2 cellular contexts compared by ENCODE assay signal in the genomic region with DNA sequence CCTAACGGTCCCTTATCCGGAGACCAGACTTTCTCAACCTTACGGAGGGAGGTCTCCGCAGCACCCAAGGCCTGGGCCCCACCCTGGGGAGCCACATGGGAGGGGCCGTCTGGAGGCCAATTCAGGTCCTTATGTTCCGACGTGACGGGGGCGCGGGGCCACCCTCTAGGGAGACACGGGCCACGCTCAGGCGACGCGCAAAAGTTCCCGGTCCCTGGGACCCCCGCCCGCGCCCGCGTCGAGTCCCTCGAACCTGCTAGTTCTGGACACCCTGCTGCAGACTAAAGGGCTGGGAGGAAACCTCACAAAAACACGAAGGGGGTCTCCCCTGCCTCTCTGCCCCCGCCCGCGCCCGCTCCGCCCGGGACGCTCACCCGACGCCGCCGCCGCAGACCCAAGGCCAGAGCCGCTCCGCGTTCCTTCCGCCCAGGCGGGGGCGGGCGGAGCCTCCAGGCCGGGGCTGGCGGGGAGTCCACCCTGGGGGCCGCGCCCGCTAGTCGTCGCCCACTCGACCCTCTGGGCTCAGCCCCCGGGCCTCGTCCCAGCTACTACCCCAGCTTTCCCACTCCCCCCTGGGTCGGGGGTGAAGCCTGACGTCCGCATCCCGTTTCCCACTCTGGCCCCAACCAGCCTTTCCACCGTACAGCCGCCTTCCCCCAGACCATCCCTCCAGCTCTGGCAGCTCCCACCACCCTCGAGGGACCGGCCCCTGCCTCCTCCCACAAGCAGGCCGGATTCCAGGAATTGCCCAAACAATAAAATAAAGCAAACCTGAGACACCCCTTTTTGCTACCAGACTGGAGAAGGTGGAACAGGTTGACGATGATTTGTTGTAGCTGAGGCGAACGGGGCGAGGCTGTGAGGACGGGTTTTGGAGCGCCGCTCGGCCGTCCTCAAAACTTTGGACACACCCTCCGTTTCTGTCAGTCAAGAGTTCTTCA.
A peak's percentile ranks its signal among the peaks of the same experiment; 100 is the strongest.
TF ChIP-seq lines count a peak whose summit lies in the region.

No MANE protein-coding gene starts in this region.

TF ChIP-seq in IMR-90, 13 proteins besides CTCF, POLR2A, EP300 and RAD21:
- TF ChIP-seq NFE2L2 (IDR thresholded peaks at IDR 0.05; ENCODE audit: low read depth, low read length): no peak

TF ChIP-seq in GM12878, 131 proteins besides CTCF, POLR2A, EP300 and RAD21:
- peak; percentile 57; the same call in 1 of the 2 replicates for TF ChIP-seq ZNF687 (IDR thresholded peaks at IDR 0.05)
- peak; percentile 73; the same call in 1 of the 2 replicates for TF ChIP-seq BACH1 (IDR thresholded peaks at IDR 0.05; ENCODE audit: borderline replicate concordance)
- peak; percentile 39; the same call in 1 of the 2 replicates for TF ChIP-seq POLR2AphosphoS5 (IDR thresholded peaks at IDR 0.05; ENCODE audit: low read length)
- no peak for TF ChIP-seq MTA2 (IDR thresholded peaks at IDR 0.05; ENCODE audit: low read depth)
- TF ChIP-seq YY1 (IDR thresholded peaks at IDR 0.05; ENCODE audit: low read depth, low read length): 0 out of 2 replicates have a peak, but pooled peaks have one; percentile 19
- TF ChIP-seq SIN3A (IDR thresholded peaks at IDR 0.05; ENCODE audit: low read depth, low read length): 0 out of 2 replicates have a peak, but pooled peaks have one; percentile 35
- no peak for TF ChIP-seq RB1 (IDR thresholded peaks at IDR 0.05; ENCODE audit: borderline replicate concordance)
- TF ChIP-seq, protein P1, sequence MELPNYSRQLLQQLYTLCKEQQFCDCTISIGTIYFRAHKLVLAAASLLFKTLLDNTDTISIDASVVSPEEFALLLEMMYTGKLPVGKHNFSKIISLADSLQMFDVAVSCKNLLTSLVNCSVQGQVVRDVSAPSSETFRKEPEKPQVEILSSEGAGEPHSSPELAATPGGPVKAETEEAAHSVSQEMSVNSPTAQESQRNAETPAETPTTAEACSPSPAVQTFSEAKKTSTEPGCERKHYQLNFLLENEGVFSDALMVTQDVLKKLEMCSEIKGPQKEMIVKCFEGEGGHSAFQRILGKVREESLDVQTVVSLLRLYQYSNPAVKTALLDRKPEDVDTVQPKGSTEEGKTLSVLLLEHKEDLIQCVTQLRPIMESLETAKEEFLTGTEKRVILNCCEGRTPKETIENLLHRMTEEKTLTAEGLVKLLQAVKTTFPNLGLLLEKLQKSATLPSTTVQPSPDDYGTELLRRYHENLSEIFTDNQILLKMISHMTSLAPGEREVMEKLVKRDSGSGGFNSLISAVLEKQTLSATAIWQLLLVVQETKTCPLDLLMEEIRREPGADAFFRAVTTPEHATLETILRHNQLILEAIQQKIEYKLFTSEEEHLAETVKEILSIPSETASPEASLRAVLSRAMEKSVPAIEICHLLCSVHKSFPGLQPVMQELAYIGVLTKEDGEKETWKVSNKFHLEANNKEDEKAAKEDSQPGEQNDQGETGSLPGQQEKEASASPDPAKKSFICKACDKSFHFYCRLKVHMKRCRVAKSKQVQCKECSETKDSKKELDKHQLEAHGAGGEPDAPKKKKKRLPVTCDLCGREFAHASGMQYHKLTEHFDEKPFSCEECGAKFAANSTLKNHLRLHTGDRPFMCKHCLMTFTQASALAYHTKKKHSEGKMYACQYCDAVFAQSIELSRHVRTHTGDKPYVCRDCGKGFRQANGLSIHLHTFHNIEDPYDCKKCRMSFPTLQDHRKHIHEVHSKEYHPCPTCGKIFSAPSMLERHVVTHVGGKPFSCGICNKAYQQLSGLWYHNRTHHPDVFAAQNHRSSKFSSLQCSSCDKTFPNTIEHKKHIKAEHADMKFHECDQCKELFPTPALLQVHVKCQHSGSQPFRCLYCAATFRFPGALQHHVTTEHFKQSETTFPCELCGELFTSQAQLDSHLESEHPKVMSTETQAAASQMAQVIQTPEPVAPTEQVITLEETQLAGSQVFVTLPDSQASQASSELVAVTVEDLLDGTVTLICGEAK (IDR thresholded peaks at IDR 0.05; ENCODE audit: borderline replicate concordance): peak; percentile 39; the same call in 1 of the 2 replicates
- TF ChIP-seq SMARCA5 (IDR thresholded peaks at IDR 0.05): 0 out of 2 replicates have a peak, but pooled peaks have one; percentile 37
- TF ChIP-seq BCL11A (IDR thresholded peaks at IDR 0.05; ENCODE audit: low read depth, low read length): 0 out of 2 replicates have a peak, but pooled peaks have one; percentile 1
- TF ChIP-seq MEF2B (IDR thresholded peaks at IDR 0.05; ENCODE audit: partially characterized antibody, poor library complexity, severe bottlenecking): no peak
- TF ChIP-seq ZZZ3 (IDR thresholded peaks at IDR 0.05; ENCODE audit: control insufficient read depth, insufficient read length, low read depth): no peak
- peak; percentile 67 for TF ChIP-seq IKZF1 (conservative IDR thresholded peaks at IDR 0.05)
- peak in 1 of 2 experiments; percentile 84; a peak in 1 of 4 replicates for TF ChIP-seq BHLHE40 (IDR thresholded peaks at IDR 0.05; ENCODE audit: borderline replicate concordance in 1 of 2, low read depth in 2 of 2, low read length in 1 of 2)
- peak; percentile 87; the same call in 1 of the 2 replicates for TF ChIP-seq GATAD2B (conservative IDR thresholded peaks at IDR 0.05; ENCODE audit: low read depth)
- peak; percentile 93 for TF ChIP-seq MLLT1 (IDR thresholded peaks at IDR 0.05)
- no peak for TF ChIP-seq ATF3 (IDR thresholded peaks at IDR 0.05; ENCODE audit: borderline replicate concordance, extremely low read depth, low read depth, low read length)
- no peak for TF ChIP-seq TCF7 (IDR thresholded peaks at IDR 0.05; ENCODE audit: borderline replicate concordance)
- TF ChIP-seq ZBED1 (IDR thresholded peaks at IDR 0.05; ENCODE audit: borderline replicate concordance): no peak
- TF ChIP-seq RUNX3 (IDR thresholded peaks at IDR 0.05; ENCODE audit: low read length): no peak
- TF ChIP-seq LARP7 (IDR thresholded peaks at IDR 0.05): peak; percentile 68; the same call in 1 of the 2 replicates
- peak in 1 of 2 experiments; percentile 91; a peak in 2 of 3 replicates for TF ChIP-seq EGR1 (IDR thresholded peaks at IDR 0.05; ENCODE audit: borderline replicate concordance in 1 of 2, low read depth in 2 of 2, low read length in 2 of 2)
- TF ChIP-seq, protein P2, sequence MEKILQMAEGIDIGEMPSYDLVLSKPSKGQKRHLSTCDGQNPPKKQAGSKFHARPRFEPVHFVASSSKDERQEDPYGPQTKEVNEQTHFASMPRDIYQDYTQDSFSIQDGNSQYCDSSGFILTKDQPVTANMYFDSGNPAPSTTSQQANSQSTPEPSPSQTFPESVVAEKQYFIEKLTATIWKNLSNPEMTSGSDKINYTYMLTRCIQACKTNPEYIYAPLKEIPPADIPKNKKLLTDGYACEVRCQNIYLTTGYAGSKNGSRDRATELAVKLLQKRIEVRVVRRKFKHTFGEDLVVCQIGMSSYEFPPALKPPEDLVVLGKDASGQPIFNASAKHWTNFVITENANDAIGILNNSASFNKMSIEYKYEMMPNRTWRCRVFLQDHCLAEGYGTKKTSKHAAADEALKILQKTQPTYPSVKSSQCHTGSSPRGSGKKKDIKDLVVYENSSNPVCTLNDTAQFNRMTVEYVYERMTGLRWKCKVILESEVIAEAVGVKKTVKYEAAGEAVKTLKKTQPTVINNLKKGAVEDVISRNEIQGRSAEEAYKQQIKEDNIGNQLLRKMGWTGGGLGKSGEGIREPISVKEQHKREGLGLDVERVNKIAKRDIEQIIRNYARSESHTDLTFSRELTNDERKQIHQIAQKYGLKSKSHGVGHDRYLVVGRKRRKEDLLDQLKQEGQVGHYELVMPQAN (conservative IDR thresholded peaks at IDR 0.05): 0 out of 2 replicates have a peak, but pooled peaks have one; percentile 35
